Comparison of ENCODE assay signal across 16 cellular contexts in the genomic region with DNA sequence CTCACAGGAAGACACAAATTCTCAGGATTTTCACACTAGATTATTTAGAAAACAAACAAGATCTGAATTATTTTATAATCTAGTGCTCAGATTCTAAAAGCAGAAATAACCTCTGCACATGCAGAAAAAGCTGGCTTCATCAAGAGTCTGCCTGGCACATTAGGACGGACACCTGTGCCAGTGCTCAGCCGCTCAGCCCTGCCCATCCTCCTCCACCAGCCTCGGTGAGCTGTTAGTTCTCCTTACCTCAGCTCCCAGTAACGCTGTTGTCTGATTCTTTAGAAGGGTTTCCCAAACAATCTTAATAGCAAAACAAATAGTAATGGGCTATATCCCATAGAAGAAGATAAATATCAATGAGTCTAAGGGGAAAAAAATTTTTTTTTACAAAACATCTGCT. TPM values are rescaled to one million over a fixed set of nuclear protein-coding genes. Genes with fewer than 3 reads are reported as not detected.
DNase-seq lines count a peak whose midpoint lies in the region; ATAC-seq lines count a peak whose summit lies in the region.
"Had no signal": no experiment of that assay in that cellular context is flagged by ENCODE, and none has a peak within 500 bp of the region (broad histone marks: within the 10 kb centered on the region; RNA-seq: fewer than 3 reads in every experiment).

No MANE protein-coding gene starts in this region.

- H3K4ac ChIP-seq in neuronal stem cell (ENCODE audit: low read length): no peak overlapping the region

- H3K27me3 ChIP-seq in neuronal stem cell (ENCODE audit: control insufficient read depth in 3 of 3, insufficient read depth in 3 of 3, low read depth in 1 of 3, low read length in 3 of 3) (no peaks in the 10 kb centered on the region), HAP-1 (ENCODE audit: low read depth) (no peaks in the 10 kb centered on the region)
- H3K27me3 ChIP-seq: SJCRH30 had no signal

- no peak overlapping the region for H2BK5ac ChIP-seq in neuronal stem cell (ENCODE audit: low read length)

- no peak overlapping the region for H3K9ac ChIP-seq in neuronal stem cell (ENCODE audit: low read depth, low read length, poor library complexity)

- H2AFZ ChIP-seq in neuronal stem cell (ENCODE audit: low read length): no peak overlapping the region

- POLR2A ChIA-PET in activated CD4-positive, alpha-beta memory T cell treated with anti-CD3 and anti-CD28 coated beads for 36 hours (lab: Charles Lee): interaction anchor here (0.6 to 1.0 kb wide), 4 partner anchors 13 to 158 kb away, joined by 3 to 7 read pairs (median 3); no protein-coding TSS in a partner anchor
- POLR2A ChIA-PET in activated CD4-positive, alpha-beta memory T cell treated with anti-CD3 and anti-CD28 coated beads, Interleukin-2, amount 10 ng/mL, durations not matched to agents 7 days and 5 days (lab: Charles Lee): interaction anchor here (1.0 to 1.1 kb wide), 2 partner anchors 8 to 13 kb away, joined by 3 read pairs; no protein-coding TSS in a partner anchor

- H3K27ac ChIP-seq in neuronal stem cell (replicated peaks; ENCODE audit: low read length): no peak overlapping the region
- H3K27ac ChIP-seq: SJCRH30 had no signal

- H3K9me3 Mint-ChIP-seq in activated CD4-positive, alpha-beta memory T cell treated with anti-CD3 and anti-CD28 coated beads for 36 hours: no peaks in the 10 kb centered on the region
- no peaks in the 10 kb centered on the region for H3K9me3 Mint-ChIP-seq in activated CD4-positive, alpha-beta memory T cell treated with anti-CD3 and anti-CD28 coated beads, Interleukin-2, amount 10 ng/mL, durations not matched to agents 7 days and 5 days
- H3K9me3 Mint-ChIP-seq in activated naive CD8-positive, alpha-beta T cell treated with anti-CD3 and anti-CD28 coated beads for 36 hours: no peaks in the 10 kb centered on the region
- H3K9me3 Mint-ChIP-seq: CD8-positive, alpha-beta memory T cell; HFFc6 had no signal

- H2BK120ac ChIP-seq in neuronal stem cell (ENCODE audit: low read depth, low read length): no peak overlapping the region

- H3K36me3 ChIP-seq in neuronal stem cell (replicated peaks in 1 of 2; ENCODE audit: control insufficient read depth in 2 of 2, insufficient read depth in 2 of 2, low read length in 2 of 2) (peaks cover 0 to 3% of the 10 kb centered on the region in 2 donors), HAP-1 (replicated peaks) (no peaks in the 10 kb centered on the region)
- H3K36me3 ChIP-seq: SJCRH30 had no signal

- peaks cover 7% of the 10 kb centered on the region for H3K36me3 Mint-ChIP-seq in activated CD4-positive, alpha-beta memory T cell treated with anti-CD3 and anti-CD28 coated beads for 36 hours
- peaks cover 8% of the 10 kb centered on the region for H3K36me3 Mint-ChIP-seq in activated CD4-positive, alpha-beta memory T cell treated with anti-CD3 and anti-CD28 coated beads, Interleukin-2, amount 10 ng/mL, durations not matched to agents 7 days and 5 days (ENCODE audit: low read depth)
- H3K36me3 Mint-ChIP-seq in activated naive CD8-positive, alpha-beta T cell treated with anti-CD3 and anti-CD28 coated beads for 36 hours: peaks cover 9% of the 10 kb centered on the region

- H4K91ac ChIP-seq in neuronal stem cell (ENCODE audit: low read depth, low read length, poor library complexity): no peak overlapping the region

- no peak for ATAC-seq in HG03378 (IDR thresholded peaks at IDR 0.05; ENCODE audit: unreplicated experiment)
- ATAC-seq: sciatic nerve had no signal

- H3K4me3 Mint-ChIP-seq in activated CD4-positive, alpha-beta memory T cell treated with anti-CD3 and anti-CD28 coated beads for 36 hours: no peak overlapping the region
- no peak overlapping the region for H3K4me3 Mint-ChIP-seq in activated CD4-positive, alpha-beta memory T cell treated with anti-CD3 and anti-CD28 coated beads, Interleukin-2, amount 10 ng/mL, durations not matched to agents 7 days and 5 days
- no peak overlapping the region for H3K4me3 Mint-ChIP-seq in activated naive CD8-positive, alpha-beta T cell treated with anti-CD3 and anti-CD28 coated beads for 36 hours
- H3K4me3 Mint-ChIP-seq: CD8-positive, alpha-beta memory T cell; HFFc6 had no signal

- H3K9me3 ChIP-seq in neuronal stem cell (replicated peaks in 1 of 2; ENCODE audit: control insufficient read depth in 2 of 2, insufficient read depth in 1 of 2, low read depth in 1 of 2, low read length in 2 of 2) (no peaks in the 10 kb centered on the region), HAP-1 (no peaks in the 10 kb centered on the region)
- H3K9me3 ChIP-seq: SJCRH30 had no signal

- CTCF ChIA-PET in activated CD4-positive, alpha-beta memory T cell treated with anti-CD3 and anti-CD28 coated beads for 36 hours (lab: Charles Lee): no interaction called here
- CTCF ChIA-PET in activated CD4-positive, alpha-beta memory T cell treated with anti-CD3 and anti-CD28 coated beads, Interleukin-2, amount 10 ng/mL, durations not matched to agents 7 days and 5 days (lab: Charles Lee): no interaction called here

- H3K4me3 ChIP-seq in neuronal stem cell (ENCODE audit: low read length in 2 of 2) (no peak overlapping the region), HAP-1 (no peak overlapping the region)
- H3K4me3 ChIP-seq: SJCRH30 had no signal

- H3K4me1 Mint-ChIP-seq in activated CD4-positive, alpha-beta memory T cell treated with anti-CD3 and anti-CD28 coated beads for 36 hours (ENCODE audit: low read depth): peaks cover 33% of the 10 kb centered on the region
- H3K4me1 Mint-ChIP-seq in activated CD4-positive, alpha-beta memory T cell treated with anti-CD3 and anti-CD28 coated beads, Interleukin-2, amount 10 ng/mL, durations not matched to agents 7 days and 5 days: peaks cover 10% of the 10 kb centered on the region
- peaks cover 27% of the 10 kb centered on the region for H3K4me1 Mint-ChIP-seq in activated naive CD8-positive, alpha-beta T cell treated with anti-CD3 and anti-CD28 coated beads for 36 hours

- no peaks in the 10 kb centered on the region for H3K79me1 ChIP-seq in neuronal stem cell (ENCODE audit: low read depth, low read length)

- in situ Hi-C loops in HAP-1 (cut with MboI; ENCODE audit: low sequenced_read_pairs): no loop called here

- H2AK5ac ChIP-seq in neuronal stem cell (ENCODE audit: low read depth, low read length): no peak overlapping the region

- DNase-seq in activated CD4-positive, alpha-beta memory T cell treated with anti-CD3 and anti-CD28 coated beads for 36 hours: no peak
- DNase-seq in activated CD4-positive, alpha-beta memory T cell treated with anti-CD3 and anti-CD28 coated beads, Interleukin-2, amount 10 ng/mL, durations not matched to agents 7 days and 5 days: no peak
- DNase-seq in DMS53 (lab: John Stamatoyannopoulos, UW) (peak; percentile 72), neuronal stem cell (ENCODE audit: low spot score) (no peak), amygdala (lab: John Stamatoyannopoulos, UW) (no peak), HAP-1 (ENCODE audit: low spot score in 2 of 2) (no peak)
- no peak for DNase-seq in activated naive CD8-positive, alpha-beta T cell treated with anti-CD3 and anti-CD28 coated beads for 36 hours
- DNase-seq: activated CD4-positive, CD25-positive, alpha-beta regulatory T cell treated with anti-CD3 and anti-CD28 coated beads, Interleukin-2, amount 50 U/mL, for 72 hours; CD8-positive, alpha-beta memory T cell; HFFc6; NCI-H446 treated with DMSO at 0.1 percent for 48 hours; SJCRH30; stimulated activated CD4-positive, alpha-beta T cell treated with anti-CD3 and anti-CD28 coated beads, Interleukin-1b, Interleukin-23, amount 100 ng/mL, for 48 hours; T-helper 9 cell had no signal

- H4K8ac ChIP-seq in neuronal stem cell (ENCODE audit: low read depth, low read length): no peak overlapping the region

- intact Hi-C loops in activated CD4-positive, alpha-beta memory T cell treated with anti-CD3 and anti-CD28 coated beads for 36 hours (cut with micrococcal nuclease): no loop called here

- H2BK12ac ChIP-seq in neuronal stem cell (ENCODE audit: low read length): no peak overlapping the region

- H3K23ac ChIP-seq in neuronal stem cell (ENCODE audit: low read depth, low read length, poor library complexity): no peak overlapping the region

- H3K27ac Mint-ChIP-seq in activated CD4-positive, alpha-beta memory T cell treated with anti-CD3 and anti-CD28 coated beads for 36 hours: peak overlapping the region; percentile 39
- no peak overlapping the region for H3K27ac Mint-ChIP-seq in activated CD4-positive, alpha-beta memory T cell treated with anti-CD3 and anti-CD28 coated beads, Interleukin-2, amount 10 ng/mL, durations not matched to agents 7 days and 5 days
- peak overlapping the region; percentile 81 for H3K27ac Mint-ChIP-seq in activated naive CD8-positive, alpha-beta T cell treated with anti-CD3 and anti-CD28 coated beads for 36 hours
- H3K27ac Mint-ChIP-seq: HFFc6 had no signal

- H3K14ac ChIP-seq in neuronal stem cell (ENCODE audit: low read length): peak overlapping the region; percentile 82

- no peak overlapping the region for H3K18ac ChIP-seq in neuronal stem cell (ENCODE audit: low read length)

- H3K4me1 ChIP-seq in neuronal stem cell (ENCODE audit: control insufficient read depth in 2 of 2, insufficient read depth in 1 of 2, low read depth in 1 of 2, low read length in 2 of 2) (peaks cover 0 to 6% of the 10 kb centered on the region in 2 donors), HAP-1 (peaks cover 44% of the 10 kb centered on the region)

- H3K27me3 Mint-ChIP-seq in activated CD4-positive, alpha-beta memory T cell treated with anti-CD3 and anti-CD28 coated beads for 36 hours: no peaks in the 10 kb centered on the region
- H3K27me3 Mint-ChIP-seq in activated CD4-positive, alpha-beta memory T cell treated with anti-CD3 and anti-CD28 coated beads, Interleukin-2, amount 10 ng/mL, durations not matched to agents 7 days and 5 days: no peaks in the 10 kb centered on the region
- no peaks in the 10 kb centered on the region for H3K27me3 Mint-ChIP-seq in activated naive CD8-positive, alpha-beta T cell treated with anti-CD3 and anti-CD28 coated beads for 36 hours
- H3K27me3 Mint-ChIP-seq: CD8-positive, alpha-beta memory T cell had no signal

- WGBS in neuronal stem cell (ENCODE audit: extremely low coverage in 2 of 2, insufficient read length in 2 of 2, insufficient replicate concordance in 1 of 2), 2 donors: no CpG with 5 or more reads among the region's 4 CpGs

- H3K4me2 ChIP-seq in neuronal stem cell (ENCODE audit: insufficient read depth, low read length, poor library complexity, severe bottlenecking): no peak overlapping the region

- no peak overlapping the region for H2BK15ac ChIP-seq in neuronal stem cell (ENCODE audit: low read length)

RNA-seq across cellular contexts. Expression of gene DUSP16, which starts 27.7 kb away (rescaled TPM):
- total RNA-seq in activated CD4-positive, alpha-beta memory T cell treated with anti-CD3 and anti-CD28 coated beads for 36 hours: 10 to 100 TPM; 70.2 to 82.1 TPM
- total RNA-seq in activated CD4-positive, alpha-beta memory T cell treated with anti-CD3 and anti-CD28 coated beads, Interleukin-2, amount 10 ng/mL, durations not matched to agents 7 days and 5 days: 10 to 100 TPM; 77.3 to 85.2 TPM
- total RNA-seq in activated naive CD8-positive, alpha-beta T cell treated with anti-CD3 and anti-CD28 coated beads for 36 hours: 10 to 100 TPM; 21.6 to 24.4 TPM
- polyA plus RNA-seq in neuronal stem cell (2013, experiment 1 of 2): 16.5 TPM
- 16.2 TPM for polyA plus RNA-seq in neuronal stem cell (2013, experiment 2 of 2)
